Comparison of ENCODE assay signal across 8 cellular contexts in genomic region chr18:70337139-70337972, GRCh38. TPM values are rescaled to one million over a fixed set of nuclear protein-coding genes. Genes with fewer than 3 reads are reported as not detected.
DNase-seq lines count a peak whose midpoint lies in the region; ATAC-seq lines count a peak whose summit lies in the region.

No MANE protein-coding gene starts in this region.

- H3K27ac Mint-ChIP-seq in T-helper 2 cell treated with Interferon-gamma antibody and Interleukin-4, amounts not matched to agents 5 μg/mL and 100 μg/mL, for 36 hours: no peak overlapping the region

- no peak overlapping the region for H3K4me3 Mint-ChIP-seq in T-helper 2 cell treated with Interferon-gamma antibody and Interleukin-4, amounts not matched to agents 5 μg/mL and 100 μg/mL, for 36 hours

- no peaks in the 10 kb centered on the region for H3K27me3 ChIP-seq in NT2/D1 (ENCODE audit: insufficient read depth, insufficient read length)

- DNase-seq in NT2/D1 (ENCODE audit: low read depth, low spot score): peak; percentile 49
- peak; percentile 75 for DNase-seq in fibroblast of gingiva (ENCODE audit: low read depth)
- peak; percentile 27 for DNase-seq in pulmonary artery endothelial cell (ENCODE audit: low read depth, low spot score)
- DNase-seq in T-helper 9 cell: no peak
- no peak for DNase-seq in NCI-H1105 treated with DMSO at 0.1 percent for 48 hours (lab: John Stamatoyannopoulos, UW)
- DNase-seq in T-helper 2 cell treated with Interferon-gamma antibody and Interleukin-4, amounts not matched to agents 5 μg/mL and 100 μg/mL, for 36 hours (ENCODE audit: low spot score): no peak

- H3K4me1 ChIP-seq in NT2/D1 (ENCODE audit: insufficient read depth, insufficient read length): no peaks in the 10 kb centered on the region

- H3K9me3 ChIP-seq in NT2/D1 (ENCODE audit: insufficient read depth, low read length): peaks cover 34% of the 10 kb centered on the region

- no peaks in the 10 kb centered on the region for H3K4me1 Mint-ChIP-seq in T-helper 2 cell treated with Interferon-gamma antibody and Interleukin-4, amounts not matched to agents 5 μg/mL and 100 μg/mL, for 36 hours (ENCODE audit: low read depth)

- no peaks in the 10 kb centered on the region for H3K36me3 Mint-ChIP-seq in T-helper 2 cell treated with Interferon-gamma antibody and Interleukin-4, amounts not matched to agents 5 μg/mL and 100 μg/mL, for 36 hours (ENCODE audit: low read depth)

- H3K9me3 Mint-ChIP-seq in T-helper 2 cell treated with Interferon-gamma antibody and Interleukin-4, amounts not matched to agents 5 μg/mL and 100 μg/mL, for 36 hours: no peaks in the 10 kb centered on the region

- H3K9ac ChIP-seq in NT2/D1 (ENCODE audit: insufficient read length, low read depth): no peak overlapping the region

- no peak overlapping the region for H3K4me3 ChIP-seq in NT2/D1 (ENCODE audit: insufficient read length, low read depth)

- H3K27me3 Mint-ChIP-seq in T-helper 2 cell treated with Interferon-gamma antibody and Interleukin-4, amounts not matched to agents 5 μg/mL and 100 μg/mL, for 36 hours (ENCODE audit: low read depth): no peaks in the 10 kb centered on the region

- peak; percentile 72 for ATAC-seq in GM21381 (IDR thresholded peaks at IDR 0.05; ENCODE audit: unreplicated experiment)
- no peak for ATAC-seq in HG03095 (IDR thresholded peaks at IDR 0.05; ENCODE audit: unreplicated experiment)

- no peaks in the 10 kb centered on the region for H3K36me3 ChIP-seq in NT2/D1 (ENCODE audit: insufficient read depth, insufficient read length, low read length)

RNA-seq across cellular contexts. Expression of gene SOCS6, which starts 48.5 kb away (rescaled TPM):
- total RNA-seq in pulmonary artery endothelial cell: 23.7 and 26.4 TPM in 2 replicates

Comparison
In these comparisons a context has a peak if more than half of its experiments do, and no peak if none do; other contexts are left out.
1. DNase-seq: peak in NT2/D1 (single experiment), fibroblast of gingiva (single experiment) and pulmonary artery endothelial cell (single experiment); none in T-helper 9 cell (single experiment), NCI-H1105 treated with DMSO at 0.1 percent for 48 hours (single experiment) and T-helper 2 cell treated with Interferon-gamma antibody and Interleukin-4, amounts not matched to agents 5 μg/mL and 100 μg/mL, for 36 hours (single experiment).